In the genomic region with DNA sequence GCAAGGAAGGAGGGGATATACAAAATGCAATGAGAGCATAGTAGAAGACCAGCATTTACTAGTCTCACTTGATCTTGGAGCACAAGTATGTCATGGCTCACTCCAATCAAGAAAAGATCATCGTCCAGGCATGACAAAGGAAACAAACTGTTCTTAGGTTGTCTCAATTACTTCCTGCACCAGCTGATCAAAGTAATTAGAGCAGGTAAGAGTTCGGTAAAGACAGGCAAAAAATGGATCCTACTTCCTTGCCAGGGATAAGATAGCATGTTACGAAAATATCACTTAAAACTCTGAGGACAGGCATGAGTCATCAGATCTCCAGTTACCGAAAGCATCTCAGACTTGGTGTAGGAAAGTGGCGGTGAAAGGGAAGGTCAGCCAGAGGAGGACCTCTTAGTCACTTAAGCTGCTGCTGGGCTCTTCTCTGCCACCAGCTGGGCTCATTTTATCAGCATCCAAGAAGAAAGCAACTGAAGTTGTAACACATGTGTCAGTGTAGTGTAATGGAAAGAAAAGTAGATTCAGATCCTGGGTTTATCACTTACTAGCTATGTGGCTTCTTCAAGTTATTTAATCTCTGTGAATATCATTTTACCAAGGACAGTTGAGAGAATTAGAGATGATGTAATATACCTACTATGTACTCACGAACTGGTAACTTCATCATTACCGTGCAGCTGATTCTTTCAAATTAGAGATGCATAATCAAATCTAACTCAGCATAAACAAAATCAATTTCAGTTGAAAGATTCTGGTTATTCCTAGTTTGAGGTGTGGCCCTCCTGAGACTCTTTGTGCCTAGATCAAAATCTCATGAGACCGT, we compare ENCODE assay signal across 13 cellular contexts. TPM values are rescaled to one million over a fixed set of nuclear protein-coding genes. Genes with fewer than 3 reads are reported as not detected.
A peak's percentile ranks its signal among the peaks of the same experiment; 100 is the strongest.
DNase-seq lines count a peak whose midpoint lies in the region; ATAC-seq and TF ChIP-seq lines count a peak whose summit lies in the region.
"Had no signal": no experiment of that assay in that cellular context is flagged by ENCODE, and none has a peak within 500 bp of the region (broad histone marks: within the 10 kb centered on the region; RNA-seq: fewer than 3 reads in every experiment).

No MANE protein-coding gene starts in this region.

- in situ Hi-C loops in brain microvascular endothelial cell (cut with HindIII; ENCODE audit: low pct_ligation_motif_present, low sequenced_read_pairs): loop anchor here (25.0 kb wide), 1 partner anchor 714 kb away; no protein-coding TSS in a partner anchor

- H3K4me3 Mint-ChIP-seq in Calu3 (ENCODE audit: low read depth, unreplicated experiment): no peak overlapping the region
- H3K4me3 Mint-ChIP-seq in effector memory CD8-positive, alpha-beta T cell: no peak overlapping the region
- H3K4me3 Mint-ChIP-seq: stimulated activated naive B cell treated with anti-CD40 and anti-IgM and Interleukin-4, amounts not matched to agents 10 μg/mL and 1 μg/mL and 100 μg/mL, for 72 hours had no signal

- H3K27me3 Mint-ChIP-seq in Calu3 (ENCODE audit: unreplicated experiment): no peaks in the 10 kb centered on the region
- H3K27me3 Mint-ChIP-seq in effector memory CD8-positive, alpha-beta T cell: peaks cover 0 to 11% of the 10 kb centered on the region in 2 donors

- DNase-seq in Calu3 (peak; percentile 64), NCI-H187 treated with DMSO at 0.1 percent for 48 hours (lab: John Stamatoyannopoulos, UW) (peak; percentile 46), brain microvascular endothelial cell (peak; percentile 93), mucosa of descending colon (no peak), cerebellar cortex (ENCODE audit: low spot score) (no peak)
- no peak for DNase-seq in effector memory CD8-positive, alpha-beta T cell
- DNase-seq: DND-41; stimulated activated naive B cell treated with anti-CD40 and anti-IgM and Interleukin-4, amounts not matched to agents 10 μg/mL and 1 μg/mL and 100 μg/mL, for 72 hours had no signal

- ATAC-seq in mucosa of descending colon: peak; percentile 65
- ATAC-seq in HG02642 (IDR thresholded peaks at IDR 0.05; ENCODE audit: poor library complexity, unreplicated experiment): no peak
- no peak for ATAC-seq in GM19467 (IDR thresholded peaks at IDR 0.05; ENCODE audit: unreplicated experiment)
- no peak for ATAC-seq in effector memory CD8-positive, alpha-beta T cell (replicated peaks)
- ATAC-seq: Panc1; stimulated activated naive B cell treated with anti-CD40 and anti-IgM and Interleukin-4, amounts not matched to agents 10 μg/mL and 1 μg/mL and 100 μg/mL, for 72 hours had no signal

- peak overlapping the region; percentile 15 for H3K27ac Mint-ChIP-seq in Calu3 (ENCODE audit: unreplicated experiment)
- no peak overlapping the region for H3K27ac Mint-ChIP-seq in effector memory CD8-positive, alpha-beta T cell
- H3K27ac Mint-ChIP-seq: stimulated activated naive B cell treated with anti-CD40 and anti-IgM and Interleukin-4, amounts not matched to agents 10 μg/mL and 1 μg/mL and 100 μg/mL, for 72 hours had no signal

- no peaks in the 10 kb centered on the region for H3K4me1 ChIP-seq in mucosa of descending colon (ENCODE audit: low read depth)

- intact Hi-C loops in Calu3 (cut with micrococcal nuclease; ENCODE audit: unreplicated experiment): no loop called here
- intact Hi-C loops in mucosa of descending colon (cut with DNase I, micrococcal nuclease): no loop called here

- TF ChIP-seq CTCF in Calu3 (IDR thresholded peaks at IDR 0.05; ENCODE audit: unreplicated experiment) (no peak), brain microvascular endothelial cell (IDR thresholded peaks at IDR 0.05; ENCODE audit: low read depth, low read length, missing control alignments) (peak; percentile 48), mucosa of descending colon (IDR thresholded peaks at IDR 0.05) (no peak)

- no peaks in the 10 kb centered on the region for H3K9me3 ChIP-seq in mucosa of descending colon
- H3K9me3 ChIP-seq: esophagus muscularis mucosa had no signal

- H3K27me3 ChIP-seq in brain microvascular endothelial cell (replicated peaks): no peaks in the 10 kb centered on the region

- no peak overlapping the region for H3K27ac ChIP-seq in brain microvascular endothelial cell
- H3K27ac ChIP-seq: esophagus muscularis mucosa had no signal

- H3K9me3 Mint-ChIP-seq in Calu3 (ENCODE audit: low read depth, unreplicated experiment): no peaks in the 10 kb centered on the region
- H3K9me3 Mint-ChIP-seq in effector memory CD8-positive, alpha-beta T cell: no peaks in the 10 kb centered on the region
- H3K9me3 Mint-ChIP-seq: stimulated activated naive B cell treated with anti-CD40 and anti-IgM and Interleukin-4, amounts not matched to agents 10 μg/mL and 1 μg/mL and 100 μg/mL, for 72 hours had no signal

- H3K36me3 ChIP-seq in brain microvascular endothelial cell (replicated peaks): no peaks in the 10 kb centered on the region
- H3K36me3 ChIP-seq in mucosa of descending colon (ENCODE audit: low read depth): no peaks in the 10 kb centered on the region
- H3K36me3 ChIP-seq: esophagus muscularis mucosa had no signal

- no TSS peak for BruUV-seq in Calu3 (replicated peaks; lab: Mats Ljungman, UMichigan)

- no peak overlapping the region for H3K4me3 ChIP-seq in brain microvascular endothelial cell (ENCODE audit: low read depth, low read length)
- H3K4me3 ChIP-seq in mucosa of descending colon: no peak overlapping the region
- H3K4me3 ChIP-seq: esophagus muscularis mucosa had no signal

- H3K4me1 Mint-ChIP-seq in Calu3 (ENCODE audit: low read depth, unreplicated experiment): no peaks in the 10 kb centered on the region
- H3K4me1 Mint-ChIP-seq in effector memory CD8-positive, alpha-beta T cell (ENCODE audit: low read depth in 2 of 2): no peaks in the 10 kb centered on the region
- H3K4me1 Mint-ChIP-seq: stimulated activated naive B cell treated with anti-CD40 and anti-IgM and Interleukin-4, amounts not matched to agents 10 μg/mL and 1 μg/mL and 100 μg/mL, for 72 hours had no signal

- H3K36me3 Mint-ChIP-seq in Calu3 (ENCODE audit: insufficient read depth, unreplicated experiment): no peaks in the 10 kb centered on the region
- no peaks in the 10 kb centered on the region for H3K36me3 Mint-ChIP-seq in effector memory CD8-positive, alpha-beta T cell (ENCODE audit: insufficient read depth)
- H3K36me3 Mint-ChIP-seq: stimulated activated naive B cell treated with anti-CD40 and anti-IgM and Interleukin-4, amounts not matched to agents 10 μg/mL and 1 μg/mL and 100 μg/mL, for 72 hours had no signal

- CTCF ChIA-PET in Calu3 (lab: Charles Lee): interaction anchor here (0.6 to 1.1 kb wide), 3 partner anchors 13 to 486 kb away, joined by 3 to 4 read pairs (median 3); no protein-coding TSS in a partner anchor

RNA-seq across cellular contexts. Expression of a gene that starts 46.8 kb away (rescaled TPM):
- total RNA-seq in Calu3 (2022): not detected in 2 replicates
- 1 to 10 TPM in 1 of 3 donors, under 1 TPM in 1, not detected in 1; 0.22 to 1.1 TPM for total RNA-seq in mucosa of descending colon
- total RNA-seq: pulmonary artery endothelial cell had no signal

Comparison
In these comparisons a context has a peak if more than half of its experiments do, and no peak if none do; other contexts are left out.
1. DNase-seq: peak in Calu3 (single experiment), NCI-H187 treated with DMSO at 0.1 percent for 48 hours (single experiment) and brain microvascular endothelial cell (single experiment); none in mucosa of descending colon (0 of 3), cerebellar cortex (single experiment) and effector memory CD8-positive, alpha-beta T cell (0 of 3).